In the genomic region with DNA sequence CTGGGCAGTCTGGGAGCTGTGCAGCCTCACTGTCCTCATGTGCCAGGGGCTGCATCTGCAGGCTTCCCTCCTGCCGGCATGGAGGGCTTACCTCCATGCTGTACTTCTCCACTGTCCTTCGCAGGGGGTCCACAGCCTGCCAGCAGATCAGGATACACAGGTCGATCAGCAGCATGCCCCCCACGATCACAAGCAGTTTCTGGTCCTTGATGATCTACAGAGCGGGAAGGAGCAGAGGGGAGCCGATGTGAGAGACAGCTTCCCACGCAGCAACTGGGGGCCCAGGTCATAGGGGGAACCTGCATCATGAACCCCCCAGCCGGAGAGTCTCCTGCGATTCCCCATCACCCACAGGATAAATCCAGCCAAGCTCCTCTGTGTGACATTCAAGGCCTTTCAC, we compare ENCODE assay signal across 20 cellular contexts.
DNase-seq lines count a peak whose midpoint lies in the region; ATAC-seq and TF ChIP-seq lines count a peak whose summit lies in the region.
"Had no signal": no experiment of that assay in that cellular context is flagged by ENCODE, and none has a peak within 500 bp of the region (broad histone marks: within the 10 kb centered on the region; RNA-seq: fewer than 3 reads in every experiment).

No MANE protein-coding gene starts in this region.

- H3K36me3 Mint-ChIP-seq in natural killer cell treated with Interleukin-12 subunit alpha and Interleukin-12 subunit beta and Interleukin-15 and Interleukin-18, amount 100 ng/mL, for 72 hours: peaks cover 8% of the 10 kb centered on the region
- peaks cover 9% of the 10 kb centered on the region for H3K36me3 Mint-ChIP-seq in natural killer cell
- no peaks in the 10 kb centered on the region for H3K36me3 Mint-ChIP-seq in effector memory CD8-positive, alpha-beta T cell (ENCODE audit: insufficient read depth)
- peaks cover 6% of the 10 kb centered on the region for H3K36me3 Mint-ChIP-seq in MCF 10A (ENCODE audit: insufficient read depth, unreplicated experiment)
- H3K36me3 Mint-ChIP-seq: CD14-positive monocyte had no signal

- BruUV-seq in MCF 10A (replicated peaks; lab: Mats Ljungman, UMichigan): no TSS peak

- H3K36me3 ChIP-seq in esophagus muscularis mucosa: no peaks in the 10 kb centered on the region
- H3K36me3 ChIP-seq in neuronal stem cell (replicated peaks in 1 of 2; ENCODE audit: control insufficient read depth in 2 of 2, insufficient read depth in 2 of 2, low read length in 2 of 2): no peaks in the 10 kb centered on the region
- no peaks in the 10 kb centered on the region for H3K36me3 ChIP-seq in right atrium auricular region
- H3K36me3 ChIP-seq: BE2C; BLaER1 treated with 17β-estradiol and CSF1 and Interleukin-3, amounts not matched to agents 10 nM and 100 nM; HAP-1 had no signal

- no peak for TF ChIP-seq CTCF in natural killer cell (IDR thresholded peaks at IDR 0.05)
- TF ChIP-seq CTCF in esophagus muscularis mucosa (IDR thresholded peaks at IDR 0.05): no peak
- TF ChIP-seq CTCF in right atrium auricular region (IDR thresholded peaks at IDR 0.05): no peak
- no peak for TF ChIP-seq CTCF in MCF 10A (IDR thresholded peaks at IDR 0.05; ENCODE audit: unreplicated experiment)

- no peak overlapping the region for H3K27ac Mint-ChIP-seq in natural killer cell treated with Interleukin-12 subunit alpha and Interleukin-12 subunit beta and Interleukin-15 and Interleukin-18, amount 100 ng/mL, for 72 hours
- H3K27ac Mint-ChIP-seq in natural killer cell (no peak overlapping the region), MCF 10A (ENCODE audit: low read depth, unreplicated experiment) (no peak overlapping the region)
- no peak overlapping the region for H3K27ac Mint-ChIP-seq in effector memory CD8-positive, alpha-beta T cell
- H3K27ac Mint-ChIP-seq: CD14-positive monocyte; CD4-positive, alpha-beta T cell had no signal

- intact Hi-C loops in natural killer cell (cut with micrococcal nuclease) (no loop called here), esophagus muscularis mucosa (cut with DNase I) (no loop called here), MCF 10A (cut with micrococcal nuclease) (no loop called here)

- H2BK5ac ChIP-seq in neuronal stem cell (ENCODE audit: low read length): no peak overlapping the region

- H4K91ac ChIP-seq in neuronal stem cell (ENCODE audit: low read depth, low read length, poor library complexity): no peak overlapping the region

- H3K14ac ChIP-seq in neuronal stem cell (ENCODE audit: low read length): peak overlapping the region; percentile 12

- H3K4me2 ChIP-seq in neuronal stem cell (ENCODE audit: insufficient read depth, low read length, poor library complexity, severe bottlenecking): no peak overlapping the region
- H3K4me2 ChIP-seq: BLaER1 treated with 17β-estradiol and CSF1 and Interleukin-3, amounts not matched to agents 10 nM and 100 nM had no signal

- no peak overlapping the region for H2BK12ac ChIP-seq in neuronal stem cell (ENCODE audit: low read length)

- peak overlapping the region; percentile 60 for H3K23ac ChIP-seq in neuronal stem cell (ENCODE audit: low read depth, low read length, poor library complexity)

- no peaks in the 10 kb centered on the region for H3K4me1 Mint-ChIP-seq in natural killer cell treated with Interleukin-12 subunit alpha and Interleukin-12 subunit beta and Interleukin-15 and Interleukin-18, amount 100 ng/mL, for 72 hours (ENCODE audit: low read depth in 2 of 2)
- H3K4me1 Mint-ChIP-seq in natural killer cell (no peaks in the 10 kb centered on the region), MCF 10A (ENCODE audit: insufficient read depth, unreplicated experiment) (peaks cover 6% of the 10 kb centered on the region)
- peaks cover 0 to 1% of the 10 kb centered on the region in 2 donors for H3K4me1 Mint-ChIP-seq in effector memory CD8-positive, alpha-beta T cell (ENCODE audit: low read depth in 2 of 2)
- H3K4me1 Mint-ChIP-seq: CD14-positive monocyte; CD8-positive, alpha-beta memory T cell had no signal

- peak; percentile 49 for DNase-seq in natural killer cell treated with Interleukin-12 subunit alpha and Interleukin-12 subunit beta and Interleukin-15 and Interleukin-18, amount 100 ng/mL, for 72 hours (ENCODE audit: low spot score)
- no peak for DNase-seq in natural killer cell
- peak; percentile 89 for DNase-seq in esophagus muscularis mucosa (ENCODE audit: extremely low spot score)
- DNase-seq in neuronal stem cell (ENCODE audit: low spot score): no peak
- DNase-seq in right atrium auricular region (ENCODE audit: low spot score): no peak
- no peak for DNase-seq in effector memory CD8-positive, alpha-beta T cell
- no peak for DNase-seq in stimulated activated naive CD4-positive, alpha-beta T cell (lab: John Stamatoyannopoulos, UW)
- no peak for DNase-seq in MCF 10A (ENCODE audit: unreplicated experiment)
- DNase-seq: AML-193; BE2C; CD4-positive, alpha-beta T cell; CD8-positive, alpha-beta memory T cell; DMS53; DMS79 treated with DMSO at 0.1 percent for 48 hours; GF-D8; GOT3 had no signal

- POLR2A ChIA-PET in MCF 10A (lab: Yijun Ruan, JAX): no interaction called here

- H3K18ac ChIP-seq in neuronal stem cell (ENCODE audit: low read length): peak overlapping the region; percentile 78

- H2BK15ac ChIP-seq in neuronal stem cell (ENCODE audit: low read length): no peak overlapping the region

- peaks cover 5% of the 10 kb centered on the region for H3K9me3 Mint-ChIP-seq in natural killer cell treated with Interleukin-12 subunit alpha and Interleukin-12 subunit beta and Interleukin-15 and Interleukin-18, amount 100 ng/mL, for 72 hours
- H3K9me3 Mint-ChIP-seq in natural killer cell: peaks cover 6 to 10% of the 10 kb centered on the region in 2 donors
- H3K9me3 Mint-ChIP-seq in effector memory CD8-positive, alpha-beta T cell: peaks cover 5 to 9% of the 10 kb centered on the region in 2 donors
- H3K9me3 Mint-ChIP-seq in MCF 10A (ENCODE audit: unreplicated experiment): peaks cover 8% of the 10 kb centered on the region

- CTCF ChIA-PET in MCF 10A (lab: Yijun Ruan, JAX): no interaction called here

- no peak overlapping the region for H3K4ac ChIP-seq in neuronal stem cell (ENCODE audit: low read length)

- H3K9me3 ChIP-seq in esophagus muscularis mucosa (peaks cover 0 to 15% (median 10%) of the 10 kb centered on the region in 4 donors), neuronal stem cell (replicated peaks in 1 of 2; ENCODE audit: control insufficient read depth in 2 of 2, insufficient read depth in 1 of 2, low read depth in 1 of 2, low read length in 2 of 2) (peaks cover 4 to 10% of the 10 kb centered on the region in 2 donors), right atrium auricular region (peaks cover 0 to 19% of the 10 kb centered on the region in 2 donors)

- no peak overlapping the region for H2AK5ac ChIP-seq in neuronal stem cell (ENCODE audit: low read depth, low read length)

- H3K79me1 ChIP-seq in neuronal stem cell (ENCODE audit: low read depth, low read length): peaks cover 3% of the 10 kb centered on the region

- H3K4me3 ChIP-seq in esophagus muscularis mucosa (no peak overlapping the region), neuronal stem cell (ENCODE audit: low read length in 2 of 2) (no peak overlapping the region), right atrium auricular region (no peak overlapping the region)
- H3K4me3 ChIP-seq: BLaER1 treated with 17β-estradiol and CSF1 and Interleukin-3, amounts not matched to agents 10 nM and 100 nM; HAP-1 had no signal

- H3K4me3 Mint-ChIP-seq in natural killer cell treated with Interleukin-12 subunit alpha and Interleukin-12 subunit beta and Interleukin-15 and Interleukin-18, amount 100 ng/mL, for 72 hours: no peak overlapping the region
- H3K4me3 Mint-ChIP-seq in natural killer cell (no peak overlapping the region), MCF 10A (ENCODE audit: unreplicated experiment) (no peak overlapping the region)
- H3K4me3 Mint-ChIP-seq in effector memory CD8-positive, alpha-beta T cell: no peak overlapping the region
- H3K4me3 Mint-ChIP-seq: CD14-positive monocyte; CD4-positive, alpha-beta T cell; CD8-positive, alpha-beta memory T cell had no signal

- no peak for TF ChIP-seq POLR2A in esophagus muscularis mucosa (IDR thresholded peaks at IDR 0.05; ENCODE audit: low read depth)

- H3K27me3 Mint-ChIP-seq in natural killer cell treated with Interleukin-12 subunit alpha and Interleukin-12 subunit beta and Interleukin-15 and Interleukin-18, amount 100 ng/mL, for 72 hours: peaks cover 19% of the 10 kb centered on the region in 2 donors
- H3K27me3 Mint-ChIP-seq in natural killer cell (ENCODE audit: low read depth in 2 of 2) (peaks cover 3 to 27% of the 10 kb centered on the region in 2 donors), MCF 10A (ENCODE audit: insufficient read depth, unreplicated experiment) (no peaks in the 10 kb centered on the region)
- peaks cover 26 to 63% of the 10 kb centered on the region in 2 donors for H3K27me3 Mint-ChIP-seq in effector memory CD8-positive, alpha-beta T cell

- H3K4me1 ChIP-seq in esophagus muscularis mucosa: no peaks in the 10 kb centered on the region
- H3K4me1 ChIP-seq in neuronal stem cell (ENCODE audit: control insufficient read depth in 2 of 2, insufficient read depth in 1 of 2, low read depth in 1 of 2, low read length in 2 of 2): no peaks in the 10 kb centered on the region
- H3K4me1 ChIP-seq in right atrium auricular region: no peaks in the 10 kb centered on the region
- H3K4me1 ChIP-seq: BE2C, HAP-1 had no signal

- H3K9ac ChIP-seq in neuronal stem cell (ENCODE audit: low read depth, low read length, poor library complexity): peak overlapping the region; percentile 26
- H3K9ac ChIP-seq: BLaER1 treated with 17β-estradiol and CSF1 and Interleukin-3, amounts not matched to agents 10 nM and 100 nM had no signal

- WGBS in esophagus muscularis mucosa: 83% methylated on average over 8 of the region's 9 CpGs
- WGBS in neuronal stem cell (ENCODE audit: extremely low coverage in 2 of 2, insufficient read length in 2 of 2, insufficient replicate concordance in 1 of 2), 2 donors: no CpG with 5 or more reads among the region's 9 CpGs

- ATAC-seq in natural killer cell treated with Interleukin-12 subunit alpha and Interleukin-12 subunit beta and Interleukin-15 and Interleukin-18, amount 100 ng/mL, for 72 hours: no peak
- no peak for ATAC-seq in natural killer cell
- ATAC-seq in effector memory CD8-positive, alpha-beta T cell (replicated peaks): no peak

- no peak overlapping the region for H2AFZ ChIP-seq in neuronal stem cell (ENCODE audit: low read length)

- H2BK120ac ChIP-seq in neuronal stem cell (ENCODE audit: low read depth, low read length): no peak overlapping the region

- H3K27ac ChIP-seq in esophagus muscularis mucosa (replicated peaks in 1 of 4) (no peak overlapping the region), neuronal stem cell (replicated peaks; ENCODE audit: low read length) (no peak overlapping the region), right atrium auricular region (no peak overlapping the region)
- H3K27ac ChIP-seq: 22Rv1; BLaER1 treated with 17β-estradiol and CSF1 and Interleukin-3, amounts not matched to agents 10 nM and 100 nM had no signal

- H4K8ac ChIP-seq in neuronal stem cell (ENCODE audit: low read depth, low read length): no peak overlapping the region

- H3K27me3 ChIP-seq in esophagus muscularis mucosa: peaks cover 0 to 6% (median 0%) of the 10 kb centered on the region in 4 donors
- H3K27me3 ChIP-seq in neuronal stem cell (ENCODE audit: control insufficient read depth in 3 of 3, insufficient read depth in 3 of 3, low read depth in 1 of 3, low read length in 3 of 3): peaks cover 0 to 11% (median 2%) of the 10 kb centered on the region in 3 experiments
- no peaks in the 10 kb centered on the region for H3K27me3 ChIP-seq in right atrium auricular region
- H3K27me3 ChIP-seq: BLaER1 treated with 17β-estradiol and CSF1 and Interleukin-3, amounts not matched to agents 10 nM and 100 nM had no signal

- TF ChIP-seq EP300 in esophagus muscularis mucosa (IDR thresholded peaks at IDR 0.05): no peak

Comparison
In these comparisons a context has a peak if more than half of its experiments do, and no peak if none do; other contexts are left out.
1. DNase-seq: peak in natural killer cell treated with Interleukin-12 subunit alpha and Interleukin-12 subunit beta and Interleukin-15 and Interleukin-18, amount 100 ng/mL, for 72 hours (single experiment) and esophagus muscularis mucosa (single experiment); none in natural killer cell (single experiment), neuronal stem cell (single experiment), right atrium auricular region (single experiment), effector memory CD8-positive, alpha-beta T cell (0 of 3), stimulated activated naive CD4-positive, alpha-beta T cell (0 of 6) and MCF 10A (single experiment).